Comparison of ENCODE assay signal across 8 cellular contexts in genomic region chr18:11937874-11938478, GRCh38. TPM values are rescaled to one million over a fixed set of nuclear protein-coding genes. Genes with fewer than 3 reads are reported as not detected.
DNase-seq lines count a peak whose midpoint lies in the region; ATAC-seq and TF ChIP-seq lines count a peak whose summit lies in the region.

No MANE protein-coding gene starts in this region.

- TF ChIP-seq CTCF in Calu3 (IDR thresholded peaks at IDR 0.05; ENCODE audit: unreplicated experiment) (peak; percentile 66), lower leg skin (IDR thresholded peaks at IDR 0.05) (peak in 1 of 3 donors; percentile 37)

- H3K4me3 Mint-ChIP-seq in Calu3 (ENCODE audit: low read depth, unreplicated experiment): no peak overlapping the region

- H3K4me1 Mint-ChIP-seq in Calu3 (ENCODE audit: low read depth, unreplicated experiment): peaks cover 6% of the 10 kb centered on the region

- no peak for TF ChIP-seq POLR2A in lower leg skin (IDR thresholded peaks at IDR 0.05)

- no peaks in the 10 kb centered on the region for H3K36me3 Mint-ChIP-seq in Calu3 (ENCODE audit: insufficient read depth, unreplicated experiment)

- WGBS in lower leg skin, 2 donors: 1 to 5% methylated on average over 4 of the region's 4 CpGs

- no peak overlapping the region for H3K27ac Mint-ChIP-seq in Calu3 (ENCODE audit: unreplicated experiment)

- H3K27me3 Mint-ChIP-seq in Calu3 (ENCODE audit: unreplicated experiment): peaks cover 17% of the 10 kb centered on the region

- intact Hi-C loops in Calu3 (cut with micrococcal nuclease; ENCODE audit: unreplicated experiment) (loop anchor here (1.0 kb wide), 2 partner anchors 57 to 100 kb away; no protein-coding TSS in a partner anchor), lower leg skin (cut with DNase I; ENCODE audit: low total_unique reads) (loop anchor here (5.0 kb wide), 2 partner anchors 59 to 99 kb away; no protein-coding TSS in a partner anchor)

- CTCF ChIA-PET in Calu3 (lab: Charles Lee): interaction anchor here (0.6 to 2.7 kb wide), 4 partner anchors 9 to 777 kb away, joined by 4 to 64 read pairs (median 14); no protein-coding TSS in a partner anchor

- DNase-seq in Calu3 (peak; percentile 81), NCI-H748 (lab: John Stamatoyannopoulos, UW; ENCODE audit: unreplicated experiment) (peak; percentile 76), dedifferentiated amniotic fluid mesenchymal stem cell (ENCODE audit: extremely low spot score) (peak; percentile 65), lower leg skin (ENCODE audit: low spot score in 2 of 2) (peak; percentile 87 to 95), mesenteric fat pad (ENCODE audit: low spot score) (no peak)
- peak; percentile 78 for DNase-seq in activated CD4-positive, alpha-beta T cell treated with anti-CD3 and anti-CD28 coated beads, Interleukin-2, amount 50 U/mL, for 1 hour
- DNase-seq in stimulated activated CD4-positive, alpha-beta T cell treated with anti-CD3 and anti-CD28 coated beads, TNF-alpha, amount 100 ng/mL, for 48 hours (ENCODE audit: low read depth in 3 of 3): peak; percentile 32 to 71 (median 65)

- no peaks in the 10 kb centered on the region for H3K9me3 Mint-ChIP-seq in Calu3 (ENCODE audit: low read depth, unreplicated experiment)

- BruUV-seq in Calu3 (replicated peaks; lab: Mats Ljungman, UMichigan): no TSS peak

- no peak overlapping the region for H3K4me3 ChIP-seq in lower leg skin (ENCODE audit: low read depth, poor library complexity, severe bottlenecking)

- ATAC-seq in HG03108 (IDR thresholded peaks at IDR 0.05; ENCODE audit: unreplicated experiment): peak; percentile 66

RNA-seq across cellular contexts. Expression of gene MPPE1, which starts 29.9 kb away (rescaled TPM):
- total RNA-seq in Calu3 (2022): 37.6 and 44.4 TPM in 2 replicates
- total RNA-seq in lower leg skin: 10 to 100 TPM; 30.2 to 62.2 (median 44.5) TPM
- 30.5 TPM for total RNA-seq in mesenteric fat pad

RNA-seq across cellular contexts. Expression of gene IMPA2, which starts 43.3 kb away (rescaled TPM):
- 30.9 and 34.8 TPM in 2 replicates for total RNA-seq in Calu3 (2022)
- 100 to 1,000 TPM; 227 to 572 (median 354) TPM for total RNA-seq in lower leg skin
- total RNA-seq in mesenteric fat pad: 31.8 TPM
